Comparison of ENCODE assay signal across 8 cellular contexts in genomic region chr10:111598433-111599059, GRCh38.
DNase-seq lines count a peak whose midpoint lies in the region; ATAC-seq, FAIRE-seq and TF ChIP-seq lines count a peak whose summit lies in the region.

No MANE protein-coding gene starts in this region.

- 33 to 37% methylated on average over 5 to 6 of the region's 6 CpGs for WGBS in upper lobe of left lung, 2 donors

- no peak overlapping the region for H3K27ac ChIP-seq in upper lobe of left lung

- H3K9me3 Mint-ChIP-seq in activated CD4-positive, alpha-beta memory T cell treated with anti-CD3 and anti-CD28 coated beads, Interleukin-2, amount 10 ng/mL, durations not matched to agents 7 days and 5 days: no peaks in the 10 kb centered on the region
- peaks cover 2% of the 10 kb centered on the region for H3K9me3 Mint-ChIP-seq in neural crest cell

- no peak overlapping the region for H3K27ac Mint-ChIP-seq in activated CD4-positive, alpha-beta memory T cell treated with anti-CD3 and anti-CD28 coated beads, Interleukin-2, amount 10 ng/mL, durations not matched to agents 7 days and 5 days
- no peak overlapping the region for H3K27ac Mint-ChIP-seq in neural crest cell (ENCODE audit: unreplicated experiment)

- no peaks in the 10 kb centered on the region for H3K4me1 Mint-ChIP-seq in activated CD4-positive, alpha-beta memory T cell treated with anti-CD3 and anti-CD28 coated beads, Interleukin-2, amount 10 ng/mL, durations not matched to agents 7 days and 5 days
- H3K4me1 Mint-ChIP-seq in neural crest cell: peaks cover 23% of the 10 kb centered on the region

- no peaks in the 10 kb centered on the region for H3K36me3 ChIP-seq in upper lobe of left lung

- peak; percentile 97 for ATAC-seq in HG02678 (IDR thresholded peaks at IDR 0.05; ENCODE audit: unreplicated experiment)
- ATAC-seq in upper lobe of left lung (ENCODE audit: low FRiP score in 2 of 2): peak; percentile 83 to 86

- H3K36me3 Mint-ChIP-seq in activated CD4-positive, alpha-beta memory T cell treated with anti-CD3 and anti-CD28 coated beads, Interleukin-2, amount 10 ng/mL, durations not matched to agents 7 days and 5 days (ENCODE audit: low read depth): no peaks in the 10 kb centered on the region
- no peaks in the 10 kb centered on the region for H3K36me3 Mint-ChIP-seq in neural crest cell (ENCODE audit: low read depth)

- CTCF ChIA-PET in activated CD4-positive, alpha-beta memory T cell treated with anti-CD3 and anti-CD28 coated beads, Interleukin-2, amount 10 ng/mL, durations not matched to agents 7 days and 5 days (lab: Charles Lee): interaction anchor here (0.7 to 1.9 kb wide), 10 partner anchors 10 to 538 kb away, joined by 3 to 8 read pairs (median 4); partner anchors contain the start of gene ADRA2A

- POLR2A ChIA-PET in activated CD4-positive, alpha-beta memory T cell treated with anti-CD3 and anti-CD28 coated beads, Interleukin-2, amount 10 ng/mL, durations not matched to agents 7 days and 5 days (lab: Charles Lee): no interaction called here

- no peak overlapping the region for H3K4me3 Mint-ChIP-seq in activated CD4-positive, alpha-beta memory T cell treated with anti-CD3 and anti-CD28 coated beads, Interleukin-2, amount 10 ng/mL, durations not matched to agents 7 days and 5 days
- H3K4me3 Mint-ChIP-seq in neural crest cell: no peak overlapping the region

- TF ChIP-seq CTCF in AG09309 (IDR thresholded peaks at IDR 0.05; ENCODE audit: control insufficient read depth, insufficient read depth, low read depth, low read length, missing control alignments) (peak; percentile 76), NB4 (IDR thresholded peaks at IDR 0.05; ENCODE audit: low read depth, low read length) (peak; percentile 95), neural crest cell (conservative IDR thresholded peaks at IDR 0.05) (peak; percentile 90), upper lobe of left lung (IDR thresholded peaks at IDR 0.05) (peak; percentile 34 to 61 (median 58))

- TF ChIP-seq POLR2A in GM12891 (IDR thresholded peaks at IDR 0.05; ENCODE audit: low read depth, low read length) (no peak), NB4 (IDR thresholded peaks at IDR 0.05; ENCODE audit: extremely low read depth, insufficient read length) (no peak), upper lobe of left lung (IDR thresholded peaks at IDR 0.05) (no peak)

- FAIRE-seq in GM12891 (lab: Jason Lieb, UNC): peak; percentile 87

- H3K9me3 ChIP-seq in upper lobe of left lung: no peaks in the 10 kb centered on the region

- peaks cover 4% of the 10 kb centered on the region for H3K27me3 Mint-ChIP-seq in activated CD4-positive, alpha-beta memory T cell treated with anti-CD3 and anti-CD28 coated beads, Interleukin-2, amount 10 ng/mL, durations not matched to agents 7 days and 5 days
- peaks cover 3% of the 10 kb centered on the region for H3K27me3 Mint-ChIP-seq in neural crest cell (ENCODE audit: low read depth)

- H3K27me3 ChIP-seq in upper lobe of left lung: no peaks in the 10 kb centered on the region

- no peak for TF ChIP-seq EP300 in upper lobe of left lung (IDR thresholded peaks at IDR 0.05)

- no peaks in the 10 kb centered on the region for H3K4me1 ChIP-seq in upper lobe of left lung

- no peak for DNase-seq in AG09309 (ENCODE audit: low read depth)
- peak; percentile 14 for DNase-seq in GM12891 (ENCODE audit: insufficient read length, low spot score)
- peak; percentile 69 for DNase-seq in NB4 (ENCODE audit: low read depth)
- peak; percentile 48 for DNase-seq in activated CD4-positive, alpha-beta memory T cell treated with anti-CD3 and anti-CD28 coated beads, Interleukin-2, amount 10 ng/mL, durations not matched to agents 7 days and 5 days
- DNase-seq in fibroblast of gingiva (ENCODE audit: low read depth): peak; percentile 38
- peak; percentile 57 for DNase-seq in neural crest cell (ENCODE audit: low read depth, low spot score)
- DNase-seq in upper lobe of left lung: peak in 1 of 2 donors; percentile 48

- no peak overlapping the region for H3K4me3 ChIP-seq in AG09309 (ENCODE audit: control insufficient read depth, low read depth, low read length)
- no peak overlapping the region for H3K4me3 ChIP-seq in NB4 (ENCODE audit: low read depth, low read length)
- H3K4me3 ChIP-seq in upper lobe of left lung: no peak overlapping the region

TF ChIP-seq in GM12891, 5 proteins besides CTCF, POLR2A, EP300 and RAD21:
- TF ChIP-seq POLR2AphosphoS5 (IDR thresholded peaks at IDR 0.05; ENCODE audit: low read depth, low read length) (no peak), SPI1 (IDR thresholded peaks at IDR 0.05; ENCODE audit: low read depth, low read length) (no peak), PAX5 (IDR thresholded peaks at IDR 0.05; ENCODE audit: insufficient read depth, low read length, severe bottlenecking) (no peak), POU2F2 (IDR thresholded peaks at IDR 0.05; ENCODE audit: low read depth, low read length) (no peak), TAF1 (IDR thresholded peaks at IDR 0.05; ENCODE audit: low read depth, low read length) (no peak)
